ENCODE assay signal across 7 cellular contexts in genomic region chr2:183248866-183249567, GRCh38.
A peak's percentile ranks its signal among the peaks of the same experiment; 100 is the strongest.
DNase-seq lines count a peak whose midpoint lies in the region; ATAC-seq and TF ChIP-seq lines count a peak whose summit lies in the region.

No MANE protein-coding gene starts in this region.

- WGBS in endodermal cell (ENCODE audit: insufficient coverage in 1 of 2, insufficient read length in 1 of 2), 2 experiments = no CpG with 5 or more reads among the region's 1 CpG

- no peak overlapping the region for H3K4me3 ChIP-seq in endodermal cell (ENCODE audit: low read length)
- H3K4me3 ChIP-seq in neural progenitor cell = no peak overlapping the region

- H3K36me3 Mint-ChIP-seq in endodermal cell (ENCODE audit: low read depth) (no peaks in the 10 kb centered on the region), neural progenitor cell (no peaks in the 10 kb centered on the region)

- no peaks in the 10 kb centered on the region for H3F3A ChIP-seq in neural progenitor cell (ENCODE audit: low read depth)

- H3K4me2 ChIP-seq in neural progenitor cell = no peak overlapping the region

- peak; percentile 77 for DNase-seq in NCI-H748 treated with DMSO at 0.1 percent for 48 hours (lab: John Stamatoyannopoulos, UW)
- no peak for DNase-seq in endodermal cell
- peak; percentile 27 for DNase-seq in neural progenitor cell (ENCODE audit: low spot score)
- no peak for DNase-seq in activated naive CD4-positive, alpha-beta T cell (lab: John Stamatoyannopoulos, UW)

- no peaks in the 10 kb centered on the region for H3K9me3 Mint-ChIP-seq in endodermal cell
- H3K9me3 Mint-ChIP-seq in neural progenitor cell = no peaks in the 10 kb centered on the region

- H3K79me2 ChIP-seq in neural progenitor cell (ENCODE audit: low read depth) = no peaks in the 10 kb centered on the region

- TF ChIP-seq CTCF in GM12873 (IDR thresholded peaks at IDR 0.05; ENCODE audit: insufficient read depth, low read depth, low read length, missing control alignments) = peak; percentile 41
- peak; percentile 82 for TF ChIP-seq CTCF in endodermal cell (conservative IDR thresholded peaks at IDR 0.05)
- TF ChIP-seq CTCF in neural progenitor cell (IDR thresholded peaks at IDR 0.05) = peak; percentile 72

- ATAC-seq in HG02885 (IDR thresholded peaks at IDR 0.05; ENCODE audit: poor library complexity, unreplicated experiment) (peak; percentile 73), HG03520 (IDR thresholded peaks at IDR 0.05; ENCODE audit: unreplicated experiment) (no peak)

- H3K27ac Mint-ChIP-seq in endodermal cell (no peak overlapping the region), neural progenitor cell (no peak overlapping the region)

- H3K4me1 Mint-ChIP-seq in endodermal cell = peaks cover 3% of the 10 kb centered on the region
- H3K4me1 Mint-ChIP-seq in neural progenitor cell = peaks cover 4% of the 10 kb centered on the region

- H3K9me3 ChIP-seq in endodermal cell (ENCODE audit: control insufficient read depth, low read length) (no peaks in the 10 kb centered on the region), neural progenitor cell (ENCODE audit: low read depth) (no peaks in the 10 kb centered on the region)

- H4K20me1 ChIP-seq in neural progenitor cell (ENCODE audit: low read depth) = no peaks in the 10 kb centered on the region

- H3K9ac ChIP-seq in endodermal cell (ENCODE audit: extremely low read depth, low read length, poor library complexity, severe bottlenecking) = no peak overlapping the region
- H3K9ac ChIP-seq in neural progenitor cell = no peak overlapping the region

- H3K4me1 ChIP-seq in endodermal cell (ENCODE audit: control insufficient read depth, insufficient read depth, low read length) (no peaks in the 10 kb centered on the region), neural progenitor cell (no peaks in the 10 kb centered on the region)

- H2AFZ ChIP-seq in neural progenitor cell (replicated peaks) = no peak overlapping the region

- H3K4me3 Mint-ChIP-seq in endodermal cell (no peak overlapping the region), neural progenitor cell (no peak overlapping the region)

- H3K27me3 Mint-ChIP-seq in endodermal cell (ENCODE audit: insufficient read depth) (no peaks in the 10 kb centered on the region), neural progenitor cell (ENCODE audit: insufficient read depth, low read depth) (no peaks in the 10 kb centered on the region)

- no peaks in the 10 kb centered on the region for H3K36me3 ChIP-seq in endodermal cell (ENCODE audit: control insufficient read depth, insufficient read depth, low read length)
- no peaks in the 10 kb centered on the region for H3K36me3 ChIP-seq in neural progenitor cell

- H3K27ac ChIP-seq in endodermal cell (ENCODE audit: low read depth, low read length) = no peak overlapping the region
- H3K27ac ChIP-seq in neural progenitor cell = no peak overlapping the region

- H3K27me3 ChIP-seq in endodermal cell (ENCODE audit: control insufficient read depth, insufficient read depth, low read length, poor library complexity, severe bottlenecking) = no peaks in the 10 kb centered on the region
- no peaks in the 10 kb centered on the region for H3K27me3 ChIP-seq in neural progenitor cell

Comparison
In these comparisons a context has a peak if more than half of its experiments do, and no peak if none do; other contexts are left out.
1. DNase-seq: peak in NCI-H748 treated with DMSO at 0.1 percent for 48 hours (single experiment) and neural progenitor cell (single experiment); none in endodermal cell (single experiment) and activated naive CD4-positive, alpha-beta T cell (0 of 4).
2. Peak in every context shown above with its lines, with median percentiles within 50 percentile points of each other: CTCF ChIP-seq.